ENCODE assay signal across 9 cellular contexts in the genomic region with DNA sequence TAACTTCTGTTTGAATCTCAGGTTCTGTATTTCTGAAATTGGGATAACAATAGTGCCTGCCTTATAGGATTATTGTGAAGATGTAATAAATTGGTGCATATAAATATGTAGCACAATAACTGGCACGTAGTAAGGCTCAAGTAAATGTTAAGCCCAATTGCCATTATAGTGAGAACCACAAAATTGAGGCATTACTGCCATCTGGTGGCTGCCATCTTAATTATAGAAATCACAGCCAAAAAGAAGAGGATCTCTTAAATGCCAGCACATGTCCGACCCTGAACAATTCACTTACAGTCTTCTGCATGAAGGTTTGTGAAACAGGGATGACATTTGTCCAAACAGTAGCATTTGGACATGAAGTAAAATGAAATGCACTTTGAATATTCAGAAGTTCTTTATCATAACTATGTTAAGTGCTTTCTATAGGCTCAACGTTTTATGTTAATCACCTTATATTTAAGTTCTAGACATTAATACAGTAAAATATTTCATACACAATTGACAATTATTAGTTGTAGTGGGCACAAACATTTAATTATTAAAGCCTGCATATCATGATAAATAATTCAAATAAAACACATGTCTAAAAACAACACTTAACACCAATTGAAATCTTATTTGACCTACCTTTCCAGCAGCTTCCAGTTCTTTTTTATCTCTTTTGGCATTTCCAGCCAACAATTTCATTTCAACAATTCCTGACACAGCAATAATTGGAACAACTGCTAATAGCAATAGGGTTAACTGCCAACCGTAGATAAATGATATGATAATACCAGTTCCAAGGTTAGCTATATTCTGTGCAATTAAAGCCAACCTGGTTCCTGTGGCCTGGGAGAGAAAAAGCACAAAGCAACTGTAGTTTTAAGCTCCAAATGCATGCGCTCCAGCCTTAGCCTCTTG. TPM values are rescaled to one million over a fixed set of nuclear protein-coding genes. Genes with fewer than 3 reads are reported as not detected.
DNase-seq lines count a peak whose midpoint lies in the region; ATAC-seq and TF ChIP-seq lines count a peak whose summit lies in the region.
"Had no signal": no experiment of that assay in that cellular context is flagged by ENCODE, and none has a peak within 500 bp of the region (broad histone marks: within the 10 kb centered on the region; RNA-seq: fewer than 3 reads in every experiment).

No MANE protein-coding gene starts in this region.

- H3F3A ChIP-seq in PC-9 (ENCODE audit: insufficient read depth, low read depth) = no peaks in the 10 kb centered on the region

- H3K4me1 ChIP-seq in Caco-2 (peaks cover 27% of the 10 kb centered on the region), PC-9 (replicated peaks; ENCODE audit: insufficient read depth) (no peaks in the 10 kb centered on the region), transverse colon (no peaks in the 10 kb centered on the region)

- TF ChIP-seq EP300 in transverse colon (IDR thresholded peaks at IDR 0.05; ENCODE audit: low read depth) = no peak

- no peak overlapping the region for H3K4me2 ChIP-seq in PC-9

- in situ Hi-C loops in transverse colon (cut with MboI; ENCODE audit: low pct_ligation_motif_present in 1 of 4, low pct_unique_long_range_greater_than_20kb in 1 of 4, low sequenced_read_pairs in 3 of 4) = loop anchor here in 1 of 4 donors (5.0 kb wide), 1 partner anchor 105 kb away; no protein-coding TSS in a partner anchor

- BruUV-seq in Caco-2 (replicated peaks; lab: Mats Ljungman, UMichigan) (no TSS peak), PC-9 (replicated peaks; lab: Mats Ljungman, UMichigan) (no TSS peak)

- CTCF ChIA-PET in Caco-2 (lab: Charles Lee) (interaction anchor here (0.5 to 1.5 kb wide), 3 partner anchors 98 to 470 kb away, joined by 4 to 6 read pairs (median 5); no protein-coding TSS in a partner anchor), PC-9 (lab: Charles Lee) (interaction anchor here (0.6 to 1.8 kb wide), 5 partner anchors 18 to 1034 kb away, joined by 3 to 7 read pairs (median 4); no protein-coding TSS in a partner anchor)

- peak; percentile 78 for ATAC-seq in GM21381 (IDR thresholded peaks at IDR 0.05; ENCODE audit: unreplicated experiment)
- peak; percentile 43 to 46 for ATAC-seq in activated T-cell treated with anti-CD3 and anti-CD28 coated beads, Interleukin-2, amount 50 U/mL, for 4 hours

- H3K4me3 Mint-ChIP-seq in Caco-2 (ENCODE audit: unreplicated experiment) = no peak overlapping the region
- H3K4me3 Mint-ChIP-seq in activated T-cell treated with anti-CD3 and anti-CD28 coated beads, Interleukin-2, amount 50 U/mL, for 4 hours = no peak overlapping the region
- H3K4me3 Mint-ChIP-seq: activated naive CD4-positive, alpha-beta T cell treated with anti-CD3 and anti-CD28 coated beads, Interleukin-2, amount 50 U/mL, for 24 hours had no signal

- no peak for TF ChIP-seq POLR2A in transverse colon (IDR thresholded peaks at IDR 0.05)

- peak; percentile 50 to 64 for TF ChIP-seq CTCF in Caco-2 (IDR thresholded peaks at IDR 0.05; ENCODE audit: insufficient read depth in 1 of 2, low read depth in 1 of 2, low read length in 1 of 2, severe bottlenecking in 1 of 2, unreplicated experiment in 1 of 2)
- peak; percentile 84 for TF ChIP-seq CTCF in PC-9 (conservative IDR thresholded peaks at IDR 0.05)
- TF ChIP-seq CTCF in transverse colon (IDR thresholded peaks at IDR 0.05) = peak; percentile 62 to 80 (median 70)

- H3K4me3 ChIP-seq in Caco-2 (ENCODE audit: low read depth, low read length) (no peak overlapping the region), PC-9 (no peak overlapping the region), transverse colon (no peak overlapping the region)
- H3K4me3 ChIP-seq in Jurkat, Clone E6-1 (ENCODE audit: low read length) = no peak overlapping the region

- H3K79me2 ChIP-seq in PC-9 (ENCODE audit: low read depth) = no peaks in the 10 kb centered on the region

- H3K36me3 Mint-ChIP-seq in Caco-2 (ENCODE audit: insufficient read depth, unreplicated experiment) = no peaks in the 10 kb centered on the region
- H3K36me3 Mint-ChIP-seq in activated T-cell treated with anti-CD3 and anti-CD28 coated beads, Interleukin-2, amount 50 U/mL, for 4 hours (ENCODE audit: insufficient read depth) = no peaks in the 10 kb centered on the region
- H3K36me3 Mint-ChIP-seq: activated naive CD4-positive, alpha-beta T cell treated with anti-CD3 and anti-CD28 coated beads, Interleukin-2, amount 50 U/mL, for 24 hours had no signal

- no peak overlapping the region for H3K27ac Mint-ChIP-seq in Caco-2 (ENCODE audit: unreplicated experiment)

- H3K9me3 ChIP-seq in Caco-2 (no peaks in the 10 kb centered on the region), PC-9 (ENCODE audit: insufficient read depth, low read depth) (no peaks in the 10 kb centered on the region), transverse colon (no peaks in the 10 kb centered on the region)

- H2AFZ ChIP-seq in PC-9 = no peak overlapping the region

- H4K20me1 ChIP-seq in PC-9 (ENCODE audit: insufficient read depth) = no peaks in the 10 kb centered on the region

- no peaks in the 10 kb centered on the region for H3K27me3 ChIP-seq in Caco-2 (replicated peaks; ENCODE audit: control insufficient read depth, insufficient read depth, low read length)
- H3K27me3 ChIP-seq in PC-9 (ENCODE audit: insufficient read depth, low read depth) = no peaks in the 10 kb centered on the region
- H3K27me3 ChIP-seq in transverse colon = no peaks in the 10 kb centered on the region

- POLR2A ChIA-PET in Caco-2 (lab: Charles Lee) = no interaction called here
- POLR2A ChIA-PET in PC-9 (lab: Charles Lee; ENCODE audit: unreplicated experiment) = no interaction called here

- H3K36me3 ChIP-seq in Caco-2 (ENCODE audit: control insufficient read depth, insufficient read depth, low read length) = no peaks in the 10 kb centered on the region
- H3K36me3 ChIP-seq in PC-9 (ENCODE audit: low read depth) = no peaks in the 10 kb centered on the region
- H3K36me3 ChIP-seq in transverse colon = no peaks in the 10 kb centered on the region

- peaks cover 4% of the 10 kb centered on the region for H3K27me3 Mint-ChIP-seq in Caco-2 (ENCODE audit: insufficient read depth, unreplicated experiment)
- peaks cover 4% of the 10 kb centered on the region for H3K27me3 Mint-ChIP-seq in activated T-cell treated with anti-CD3 and anti-CD28 coated beads, Interleukin-2, amount 50 U/mL, for 4 hours (ENCODE audit: low read depth)
- H3K27me3 Mint-ChIP-seq: activated naive CD4-positive, alpha-beta T cell treated with anti-CD3 and anti-CD28 coated beads, Interleukin-2, amount 50 U/mL, for 24 hours had no signal

- peaks cover 7% of the 10 kb centered on the region for H3K4me1 Mint-ChIP-seq in Caco-2 (ENCODE audit: low read depth, unreplicated experiment)
- H3K4me1 Mint-ChIP-seq in activated T-cell treated with anti-CD3 and anti-CD28 coated beads, Interleukin-2, amount 50 U/mL, for 4 hours (ENCODE audit: low read depth) = no peaks in the 10 kb centered on the region
- H3K4me1 Mint-ChIP-seq: activated naive CD4-positive, alpha-beta T cell treated with anti-CD3 and anti-CD28 coated beads, Interleukin-2, amount 50 U/mL, for 24 hours had no signal

- DNase-seq in Caco-2 = peak; percentile 51 to 74
- peak; percentile 64 for DNase-seq in Jurkat, Clone E6-1 (ENCODE audit: low read depth, low spot score)
- peak in 1 of 2 experiments; percentile 55 for DNase-seq in PC-9
- DNase-seq in activated T-cell treated with anti-CD3 and anti-CD28 coated beads, Interleukin-2, amount 50 U/mL, for 4 hours = peak; percentile 64
- peak; percentile 86 for DNase-seq in fibroblast of peridontal ligament (ENCODE audit: extremely low read depth)
- peak; percentile 11 for DNase-seq in occipital lobe (lab: John Stamatoyannopoulos, UW)
- DNase-seq in transverse colon = peak; percentile 63

- H3K9me2 ChIP-seq in PC-9 (ENCODE audit: insufficient read depth) = no peaks in the 10 kb centered on the region

- intact Hi-C loops in Caco-2 (cut with micrococcal nuclease; ENCODE audit: unreplicated experiment) = loop anchor here (1.0 to 10.0 kb wide), 6 partner anchors 35 to 478 kb away; a partner anchor contains a TSS
- intact Hi-C loops in PC-9 (cut with micrococcal nuclease; ENCODE audit: unreplicated experiment) = loop anchor here (1.0 to 10.0 kb wide), 6 partner anchors 72 to 490 kb away; a partner anchor contains a TSS
- intact Hi-C loops in transverse colon (cut with DNase I; ENCODE audit: low total_unique reads) = loop anchor here (2.0 kb wide), 1 partner anchor 104 kb away; no protein-coding TSS in a partner anchor

- WGBS in transverse colon (ENCODE audit: low coverage in 1 of 2), 2 donors = 53 to 56% methylated on average over 3 to 5 of the region's 5 CpGs

- H3K9me3 Mint-ChIP-seq in Caco-2 (ENCODE audit: unreplicated experiment) = no peaks in the 10 kb centered on the region
- no peaks in the 10 kb centered on the region for H3K9me3 Mint-ChIP-seq in activated T-cell treated with anti-CD3 and anti-CD28 coated beads, Interleukin-2, amount 50 U/mL, for 4 hours
- H3K9me3 Mint-ChIP-seq: activated naive CD4-positive, alpha-beta T cell treated with anti-CD3 and anti-CD28 coated beads, Interleukin-2, amount 50 U/mL, for 24 hours had no signal

- H3K27ac ChIP-seq in PC-9 = no peak overlapping the region
- no peak overlapping the region for H3K27ac ChIP-seq in transverse colon

RNA-seq across cellular contexts. Expression of a gene that starts 58.5 kb away (rescaled TPM):
- total RNA-seq in Caco-2 (2022) (0.18 and 0.21 TPM in 2 replicates), PC-9 (2021) (not detected in 2 replicates), occipital lobe (0.47 TPM), transverse colon (10 to 100 TPM in 1 of 4 donors, 1 to 10 TPM in 2, not detected in 1; 1.1 to 16.1 (median 2.5) TPM)
- polyA plus RNA-seq in Jurkat, Clone E6-1 (2012; ENCODE audit: insufficient read depth, insufficient read length) = not detected
- under 1 TPM in 2 of 3 donors, not detected in 1; 0.18 to 0.27 TPM for total RNA-seq in activated T-cell treated with anti-CD3 and anti-CD28 coated beads, Interleukin-2, amount 50 U/mL, for 4 hours
